8 cellular contexts compared by ENCODE assay signal in genomic region chr2:222561817-222562424, GRCh38.
DNase-seq lines count a peak whose midpoint lies in the region; ATAC-seq and TF ChIP-seq lines count a peak whose summit lies in the region.

No MANE protein-coding gene starts in this region.

- intact Hi-C loops in activated B cell treated with CpG ODN at 0.5 μM for 24 hours (cut with micrococcal nuclease) = loop anchor here (1.0 to 5.0 kb wide), 4 partner anchors 51 to 505 kb away; partner anchors contain the start of gene SGPP2

- H3K27ac Mint-ChIP-seq in activated B cell treated with CpG ODN at 0.5 μM for 24 hours (no peak overlapping the region), osteocyte (ENCODE audit: unreplicated experiment) (no peak overlapping the region)

- H3K36me3 Mint-ChIP-seq in activated B cell treated with CpG ODN at 0.5 μM for 24 hours (ENCODE audit: low read depth) (peaks cover 11% of the 10 kb centered on the region), osteocyte (ENCODE audit: unreplicated experiment) (peaks cover 7% of the 10 kb centered on the region)

- H3K27me3 Mint-ChIP-seq in activated B cell treated with CpG ODN at 0.5 μM for 24 hours = no peaks in the 10 kb centered on the region
- H3K27me3 Mint-ChIP-seq in osteocyte (ENCODE audit: unreplicated experiment) = peaks cover 2% of the 10 kb centered on the region

- no peaks in the 10 kb centered on the region for H3K4me1 Mint-ChIP-seq in activated B cell treated with CpG ODN at 0.5 μM for 24 hours
- no peaks in the 10 kb centered on the region for H3K4me1 Mint-ChIP-seq in osteocyte (ENCODE audit: unreplicated experiment)

- H3K4me3 Mint-ChIP-seq in activated B cell treated with CpG ODN at 0.5 μM for 24 hours (no peak overlapping the region), osteocyte (ENCODE audit: unreplicated experiment) (no peak overlapping the region)

- no peak overlapping the region for H3K4me3 ChIP-seq in fibroblast of the aortic adventitia (ENCODE audit: low read depth, low read length)

- peak; percentile 82 for DNase-seq in DMS 273 (lab: John Stamatoyannopoulos, UW; ENCODE audit: unreplicated experiment)
- DNase-seq in NCI-H2107 treated with DMSO at 0.1 percent for 48 hours (lab: John Stamatoyannopoulos, UW; ENCODE audit: unreplicated experiment) = peak; percentile 50
- no peak for DNase-seq in activated B cell treated with CpG ODN at 0.5 μM for 24 hours
- peak; percentile 57 for DNase-seq in fibroblast of the aortic adventitia (ENCODE audit: low read depth)
- DNase-seq in osteocyte (ENCODE audit: extremely low spot score, unreplicated experiment) = no peak
- DNase-seq in activated gamma-delta T cell treated with Interleukin-2 at 50 U/mL for 16 hours = no peak

- POLR2A ChIA-PET in activated B cell treated with CpG ODN at 0.5 μM for 24 hours (lab: Charles Lee) = no interaction called here

- TF ChIP-seq CTCF in activated B cell treated with CpG ODN at 0.5 μM for 24 hours (IDR thresholded peaks at IDR 0.05) (no peak), fibroblast of the aortic adventitia (IDR thresholded peaks at IDR 0.05; ENCODE audit: insufficient read depth, low read length) (peak; percentile 63), osteocyte (IDR thresholded peaks at IDR 0.05) (peak; percentile 52)

- no peaks in the 10 kb centered on the region for H3K9me3 Mint-ChIP-seq in activated B cell treated with CpG ODN at 0.5 μM for 24 hours
- no peaks in the 10 kb centered on the region for H3K9me3 Mint-ChIP-seq in osteocyte (ENCODE audit: unreplicated experiment)

- CTCF ChIA-PET in activated B cell treated with CpG ODN at 0.5 μM for 24 hours (lab: Charles Lee) = interaction anchor here (0.6 to 4.4 kb wide), 8 partner anchors 15 to 504 kb away, joined by 3 to 92 read pairs (median 4); a partner anchor contains a TSS

- ATAC-seq in GM19025 (IDR thresholded peaks at IDR 0.05; ENCODE audit: low read depth, unreplicated experiment) (peak; percentile 55), HG03066 (IDR thresholded peaks at IDR 0.05; ENCODE audit: low read depth, unreplicated experiment) (peak; percentile 79), activated B cell treated with CpG ODN at 0.5 μM for 24 hours (ENCODE audit: low read depth) (peak; percentile 54)

Comparison
In these comparisons a context has a peak if more than half of its experiments do, and no peak if none do; other contexts are left out.
1. DNase-seq: peak in DMS 273 (single experiment), NCI-H2107 treated with DMSO at 0.1 percent for 48 hours (single experiment) and fibroblast of the aortic adventitia (single experiment); none in activated B cell treated with CpG ODN at 0.5 μM for 24 hours (single experiment), osteocyte (single experiment) and activated gamma-delta T cell treated with Interleukin-2 at 50 U/mL for 16 hours (single experiment).
2. Peak in every context shown above with its lines, with median percentiles within 50 percentile points of each other: ATAC-seq.